In genomic region chr16:901715-902601, GRCh38 we compare ENCODE assay signal across 26 cellular contexts.
A peak's percentile ranks its signal among the peaks of the same experiment; 100 is the strongest.
DNase-seq lines count a peak whose midpoint lies in the region; ATAC-seq and TF ChIP-seq lines count a peak whose summit lies in the region.
"Had no signal": no experiment of that assay in that cellular context is flagged by ENCODE, and none has a peak within 500 bp of the region (broad histone marks: within the 10 kb centered on the region; RNA-seq: fewer than 3 reads in every experiment).

No MANE protein-coding gene starts in this region.

- no peak overlapping the region for H3K4me3 ChIP-seq in GM23338
- no peak overlapping the region for H3K4me3 ChIP-seq in mammary epithelial cell (replicated peaks in 1 of 3; ENCODE audit: insufficient read depth in 1 of 3, low read depth in 2 of 3, low read length in 3 of 3)
- H3K4me3 ChIP-seq: adrenal gland, cardiac muscle cell, esophagus squamous epithelium, lung had no signal

- WGBS in mammary epithelial cell (ENCODE audit: low coverage, missing lambda C conversion rate), result 66% methylated on average over 25 of the region's 32 CpGs

- H3K27me3 ChIP-seq in GM23338 (ENCODE audit: insufficient read depth) (no peaks in the 10 kb centered on the region), mammary epithelial cell (ENCODE audit: insufficient read depth, low read length) (no peaks in the 10 kb centered on the region)
- H3K27me3 ChIP-seq: adrenal gland, cardiac muscle cell, esophagus squamous epithelium had no signal

- no peaks in the 10 kb centered on the region for H3K36me3 ChIP-seq in GM23338 (ENCODE audit: insufficient read depth)
- H3K36me3 ChIP-seq in mammary epithelial cell (ENCODE audit: insufficient read depth, low read length), result no peaks in the 10 kb centered on the region
- H3K36me3 ChIP-seq: adrenal gland, cardiac muscle cell had no signal

- H3K9me2 ChIP-seq in GM23338 (ENCODE audit: insufficient read depth), result no peaks in the 10 kb centered on the region

- no peak overlapping the region for H3K4me3 Mint-ChIP-seq in GM23338
- no peak overlapping the region for H3K4me3 Mint-ChIP-seq in stimulated activated effector memory CD8-positive, alpha-beta T cell treated with anti-CD3 and anti-CD28 coated beads, Interleukin-12 subunit alpha, Interleukin-12 subunit beta, amount 100 ng/mL, for 72 hours
- H3K4me3 Mint-ChIP-seq: activated CD4-positive, alpha-beta T cell treated with anti-CD3 and anti-CD28 coated beads, Interleukin-2, amount 10 ng/mL, durations not matched to agents 7 days and 5 days; CD8-positive, alpha-beta memory T cell; naive thymus-derived CD4-positive, alpha-beta T cell; stimulated activated naive CD8-positive, alpha-beta T cell treated with anti-CD3 and anti-CD28 coated beads, Interleukin-15, amount 100 ng/mL, for 72 hours had no signal

- H3K9me3 ChIP-seq in mammary epithelial cell (replicated peaks; ENCODE audit: insufficient read depth, low read length), result peaks cover 3% of the 10 kb centered on the region
- H3K9me3 ChIP-seq: adrenal gland had no signal

- in situ Hi-C loops in mammary epithelial cell (cut with MboI; ENCODE audit: low sequenced_read_pairs in 2 of 2), result no loop called here

- BruUV-seq in mammary epithelial cell (replicated peaks; lab: Mats Ljungman, UMichigan), result no TSS peak

- intact Hi-C loops in mammary epithelial cell (cut with micrococcal nuclease), result no loop called here

- H3K9me3 Mint-ChIP-seq in GM23338, result peaks cover 21% of the 10 kb centered on the region
- H3K9me3 Mint-ChIP-seq in stimulated activated effector memory CD8-positive, alpha-beta T cell treated with anti-CD3 and anti-CD28 coated beads, Interleukin-12 subunit alpha, Interleukin-12 subunit beta, amount 100 ng/mL, for 72 hours, result no peaks in the 10 kb centered on the region
- H3K9me3 Mint-ChIP-seq: CD8-positive, alpha-beta memory T cell had no signal

- H2AFZ ChIP-seq in GM23338 (no peak overlapping the region), mammary epithelial cell (ENCODE audit: low read depth, low read length) (no peak overlapping the region)

- H3K27me3 Mint-ChIP-seq in GM23338 (ENCODE audit: insufficient read depth, low read depth, poor library complexity), result peaks cover 4% of the 10 kb centered on the region
- H3K27me3 Mint-ChIP-seq: activated CD4-positive, alpha-beta T cell treated with anti-CD3 and anti-CD28 coated beads, Interleukin-2, amount 10 ng/mL, durations not matched to agents 7 days and 5 days; naive thymus-derived CD4-positive, alpha-beta T cell; stimulated activated naive CD8-positive, alpha-beta T cell treated with anti-CD3 and anti-CD28 coated beads, Interleukin-15, amount 100 ng/mL, for 72 hours had no signal

- no peak overlapping the region for H3K9ac ChIP-seq in mammary epithelial cell (ENCODE audit: insufficient read depth, low read length)

- H3K27ac Mint-ChIP-seq in GM23338, result 0 out of 2 replicates have a peak overlapping the region, but pooled peaks have one; percentile 15
- H3K27ac Mint-ChIP-seq in stimulated activated effector memory CD8-positive, alpha-beta T cell treated with anti-CD3 and anti-CD28 coated beads, Interleukin-12 subunit alpha, Interleukin-12 subunit beta, amount 100 ng/mL, for 72 hours, result no peak overlapping the region
- H3K27ac Mint-ChIP-seq: activated CD4-positive, alpha-beta T cell treated with anti-CD3 and anti-CD28 coated beads, Interleukin-2, amount 10 ng/mL, durations not matched to agents 7 days and 5 days; CD8-positive, alpha-beta memory T cell; naive thymus-derived CD4-positive, alpha-beta T cell; stimulated activated naive CD8-positive, alpha-beta T cell treated with anti-CD3 and anti-CD28 coated beads, Interleukin-15, amount 100 ng/mL, for 72 hours had no signal

- H3K4me1 Mint-ChIP-seq in GM23338, result peaks cover 5% of the 10 kb centered on the region; the same call in 1 of the 3 replicates
- peaks cover 5% of the 10 kb centered on the region for H3K4me1 Mint-ChIP-seq in stimulated activated effector memory CD8-positive, alpha-beta T cell treated with anti-CD3 and anti-CD28 coated beads, Interleukin-12 subunit alpha, Interleukin-12 subunit beta, amount 100 ng/mL, for 72 hours
- H3K4me1 Mint-ChIP-seq: activated CD4-positive, alpha-beta T cell treated with anti-CD3 and anti-CD28 coated beads, Interleukin-2, amount 10 ng/mL, durations not matched to agents 7 days and 5 days; stimulated activated naive CD8-positive, alpha-beta T cell treated with anti-CD3 and anti-CD28 coated beads, Interleukin-15, amount 100 ng/mL, for 72 hours had no signal

- TF ChIP-seq CTCF in GM23338 (conservative IDR thresholded peaks at IDR 0.05; ENCODE audit: low read depth in 2 of 2) (no peak), mammary epithelial cell (conservative IDR thresholded peaks at IDR 0.05 in 1 of 2, IDR thresholded peaks at IDR 0.05 in 1 of 2; ENCODE audit: extremely low read depth in 1 of 2, insufficient read depth in 1 of 2, low read depth in 1 of 2, low read length in 2 of 2) (no peak)

- H3K4me2 ChIP-seq in GM23338 (no peak overlapping the region), mammary epithelial cell (ENCODE audit: insufficient read depth, low read depth, low read length) (no peak overlapping the region)

- H4K20me1 ChIP-seq in GM23338 (replicated peaks; ENCODE audit: insufficient read depth), result no peaks in the 10 kb centered on the region; the same call in 1 of the 2 replicates
- no peaks in the 10 kb centered on the region for H4K20me1 ChIP-seq in mammary epithelial cell (ENCODE audit: insufficient read depth, low read length)

- H3K27ac ChIP-seq in GM23338 (ENCODE audit: low read depth) (no peak overlapping the region), mammary epithelial cell (ENCODE audit: insufficient read depth, low read depth, low read length) (no peak overlapping the region)
- H3K27ac ChIP-seq: adrenal gland, cardiac muscle cell, esophagus squamous epithelium, RWPE1 had no signal

- DNase-seq in GM23338 (ENCODE audit: low spot score), result no peak
- DNase-seq in cerebellar cortex (ENCODE audit: low spot score), result peak; percentile 68
- DNase-seq in hypothalamus (lab: John Stamatoyannopoulos, UW), result peak in 28 of 51 donors; percentile 7 to 70 (median 40)
- no peak for DNase-seq in stimulated activated effector memory CD8-positive, alpha-beta T cell treated with anti-CD3 and anti-CD28 coated beads, Interleukin-12 subunit alpha, Interleukin-12 subunit beta, amount 100 ng/mL, for 72 hours (ENCODE audit: low spot score in 2 of 2)
- DNase-seq in GF-D8 (lab: John Stamatoyannopoulos, UW), result no peak
- no peak for DNase-seq in DMS79 treated with DMSO at 0.1 percent for 48 hours (lab: John Stamatoyannopoulos, UW)
- no peak for DNase-seq in COLO829 (ENCODE audit: low spot score)
- DNase-seq in mammary epithelial cell, result no peak
- DNase-seq: activated CD4-positive, alpha-beta T cell treated with anti-CD3 and anti-CD28 coated beads, Interleukin-2, amount 10 ng/mL, durations not matched to agents 7 days and 5 days; activated effector memory CD4-positive, alpha-beta T cell treated with Interleukin-2 at 50 U/mL for 16 hours; adrenal gland; DMS79; effector CD4-positive, alpha-beta T cell; esophagus squamous epithelium; KBM-7; naive thymus-derived CD4-positive, alpha-beta T cell; NCI-H2029 treated with DMSO at 0.1 percent for 48 hours; NCI-H446; NK-92 treated with Interleukin-12 subunit alpha and Interleukin-12 subunit beta, amount 100 ng/mL, for 24 hours; small intestine; stimulated activated CD4-positive, alpha-beta T cell treated with anti-CD3 and anti-CD28 coated beads, Interleukin-2, amount 100 ng/mL, for 48 hours; stimulated activated naive CD8-positive, alpha-beta T cell treated with anti-CD3 and anti-CD28 coated beads, Interleukin-15, amount 100 ng/mL, for 72 hours had no signal

- H3K36me3 Mint-ChIP-seq in GM23338 (ENCODE audit: low read depth), result peaks cover 8% of the 10 kb centered on the region
- peaks cover 11% of the 10 kb centered on the region for H3K36me3 Mint-ChIP-seq in stimulated activated effector memory CD8-positive, alpha-beta T cell treated with anti-CD3 and anti-CD28 coated beads, Interleukin-12 subunit alpha, Interleukin-12 subunit beta, amount 100 ng/mL, for 72 hours

- dilution Hi-C loops in mammary epithelial cell (cut with HindIII; ENCODE audit: low sequenced_read_pairs), result no loop called here

- CTCF ChIA-PET in mammary epithelial cell (lab: Charles Lee; ENCODE audit: low non-redundant PET), result no interaction called here

- peak; percentile 24; the same call in 2 of the 3 replicates for ATAC-seq in GM23338
- ATAC-seq in stimulated activated effector memory CD8-positive, alpha-beta T cell treated with anti-CD3 and anti-CD28 coated beads, Interleukin-12 subunit alpha, Interleukin-12 subunit beta, amount 100 ng/mL, for 72 hours, result peak; percentile 11
- ATAC-seq: naive thymus-derived CD4-positive, alpha-beta T cell; stimulated activated naive CD8-positive, alpha-beta T cell treated with anti-CD3 and anti-CD28 coated beads, Interleukin-15, amount 100 ng/mL, for 72 hours had no signal

- H3K79me2 ChIP-seq in GM23338 (replicated peaks; ENCODE audit: insufficient read depth), result no peaks in the 10 kb centered on the region
- no peaks in the 10 kb centered on the region for H3K79me2 ChIP-seq in mammary epithelial cell (ENCODE audit: insufficient read depth, low read length)

- H3K4me1 ChIP-seq in GM23338 (ENCODE audit: insufficient read depth), result no peaks in the 10 kb centered on the region
- H3K4me1 ChIP-seq in mammary epithelial cell (ENCODE audit: insufficient read depth, low read length), result no peaks in the 10 kb centered on the region
- H3K4me1 ChIP-seq: adrenal gland, esophagus squamous epithelium had no signal

- H3F3A ChIP-seq in GM23338 (replicated peaks; ENCODE audit: low read depth), result no peaks in the 10 kb centered on the region

TF ChIP-seq in GM23338, 12 proteins besides CTCF, POLR2A, EP300 and RAD21:
- no peak for TF ChIP-seq EZH2phosphoT487 (IDR thresholded peaks at IDR 0.05; ENCODE audit: unreplicated experiment)
- no peak for TF ChIP-seq STAT1 (IDR thresholded peaks at IDR 0.05; ENCODE audit: unreplicated experiment)
- no peak for TF ChIP-seq ZNF114 (CRISPR knock-in tag; IDR thresholded peaks at IDR 0.05)
- TF ChIP-seq CREB1 (CRISPR knock-in tag; IDR thresholded peaks at IDR 0.05; ENCODE audit: low read depth), result no peak
- TF ChIP-seq POLR2AphosphoS5 (IDR thresholded peaks at IDR 0.05; ENCODE audit: low read depth), result no peak
- TF ChIP-seq JUNB (IDR thresholded peaks at IDR 0.05; ENCODE audit: unreplicated experiment), result no peak
- TF ChIP-seq EZH2 (IDR thresholded peaks at IDR 0.05; ENCODE audit: low read depth, unreplicated experiment), result no peak

Comparison
In these comparisons a context has a peak if more than half of its experiments do, and no peak if none do; other contexts are left out.
1. DNase-seq: peak in cerebellar cortex (single experiment) and hypothalamus (28 of 51); none in GM23338 (single experiment), stimulated activated effector memory CD8-positive, alpha-beta T cell treated with anti-CD3 and anti-CD28 coated beads, Interleukin-12 subunit alpha, Interleukin-12 subunit beta, amount 100 ng/mL, for 72 hours (0 of 2), GF-D8 (single experiment), DMS79 treated with DMSO at 0.1 percent for 48 hours (single experiment), COLO829 (single experiment) and mammary epithelial cell (single experiment).